Comparison of ENCODE assay signal across 1 cellular context in the genomic region with DNA sequence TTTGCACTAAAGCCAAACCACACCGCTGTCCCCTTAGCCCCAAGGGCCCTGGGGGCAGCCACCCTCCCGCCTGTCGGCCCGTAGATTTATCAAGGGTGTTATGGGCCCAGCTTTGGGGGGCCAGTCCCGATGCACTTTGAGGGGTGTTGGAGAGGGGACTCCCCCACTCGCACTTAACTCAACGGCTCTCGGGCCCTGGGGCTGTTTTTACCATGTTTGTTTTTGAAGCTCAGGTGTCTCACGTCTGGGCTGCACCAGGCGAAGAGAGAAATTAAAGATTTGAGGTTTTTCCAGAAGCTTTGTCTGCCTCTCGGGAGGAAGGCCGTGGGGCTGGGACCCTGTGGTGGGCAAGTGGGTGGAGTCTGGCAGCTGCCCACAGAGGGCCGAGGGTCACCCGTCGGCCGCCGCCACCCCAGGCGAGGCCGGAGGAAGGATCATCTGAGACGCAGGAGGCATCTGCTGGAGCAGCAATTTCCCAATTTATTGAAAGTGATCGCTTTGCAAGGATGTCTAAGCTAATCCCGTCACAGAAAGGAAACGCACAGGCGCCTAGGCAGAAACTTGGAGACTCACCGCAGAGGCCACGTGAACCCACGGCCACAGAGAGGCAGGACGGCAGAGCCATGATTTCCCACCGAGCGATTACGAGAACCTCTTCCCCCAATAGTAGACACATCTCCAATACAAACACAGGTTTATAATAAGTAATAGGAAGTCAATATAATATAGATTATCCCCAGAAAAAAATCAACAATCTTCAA.
TF ChIP-seq lines count a peak whose summit lies in the region.

No MANE protein-coding gene starts in this region.

TF ChIP-seq in HepG2, 621 proteins besides CTCF, POLR2A, EP300 and RAD21 (continues in another document):
- peak; percentile 38; the same call in 1 of the 2 replicates for TF ChIP-seq POLR2G (IDR thresholded peaks at IDR 0.05; ENCODE audit: low read depth, low read length)
- no peak for TF ChIP-seq SRF (IDR thresholded peaks at IDR 0.05; ENCODE audit: low read depth, low read length)
- TF ChIP-seq, protein P1, sequence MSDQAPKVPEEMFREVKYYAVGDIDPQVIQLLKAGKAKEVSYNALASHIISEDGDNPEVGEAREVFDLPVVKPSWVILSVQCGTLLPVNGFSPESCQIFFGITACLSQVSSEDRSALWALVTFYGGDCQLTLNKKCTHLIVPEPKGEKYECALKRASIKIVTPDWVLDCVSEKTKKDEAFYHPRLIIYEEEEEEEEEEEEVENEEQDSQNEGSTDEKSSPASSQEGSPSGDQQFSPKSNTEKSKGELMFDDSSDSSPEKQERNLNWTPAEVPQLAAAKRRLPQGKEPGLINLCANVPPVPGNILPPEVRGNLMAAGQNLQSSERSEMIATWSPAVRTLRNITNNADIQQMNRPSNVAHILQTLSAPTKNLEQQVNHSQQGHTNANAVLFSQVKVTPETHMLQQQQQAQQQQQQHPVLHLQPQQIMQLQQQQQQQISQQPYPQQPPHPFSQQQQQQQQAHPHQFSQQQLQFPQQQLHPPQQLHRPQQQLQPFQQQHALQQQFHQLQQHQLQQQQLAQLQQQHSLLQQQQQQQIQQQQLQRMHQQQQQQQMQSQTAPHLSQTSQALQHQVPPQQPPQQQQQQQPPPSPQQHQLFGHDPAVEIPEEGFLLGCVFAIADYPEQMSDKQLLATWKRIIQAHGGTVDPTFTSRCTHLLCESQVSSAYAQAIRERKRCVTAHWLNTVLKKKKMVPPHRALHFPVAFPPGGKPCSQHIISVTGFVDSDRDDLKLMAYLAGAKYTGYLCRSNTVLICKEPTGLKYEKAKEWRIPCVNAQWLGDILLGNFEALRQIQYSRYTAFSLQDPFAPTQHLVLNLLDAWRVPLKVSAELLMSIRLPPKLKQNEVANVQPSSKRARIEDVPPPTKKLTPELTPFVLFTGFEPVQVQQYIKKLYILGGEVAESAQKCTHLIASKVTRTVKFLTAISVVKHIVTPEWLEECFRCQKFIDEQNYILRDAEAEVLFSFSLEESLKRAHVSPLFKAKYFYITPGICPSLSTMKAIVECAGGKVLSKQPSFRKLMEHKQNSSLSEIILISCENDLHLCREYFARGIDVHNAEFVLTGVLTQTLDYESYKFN (CRISPR knock-in tag; conservative IDR thresholded peaks at IDR 0.05) = no peak
- TF ChIP-seq ZNF598 (CRISPR knock-in tag; IDR thresholded peaks at IDR 0.05; ENCODE audit: borderline replicate concordance) = no peak
- TF ChIP-seq, protein P2, sequence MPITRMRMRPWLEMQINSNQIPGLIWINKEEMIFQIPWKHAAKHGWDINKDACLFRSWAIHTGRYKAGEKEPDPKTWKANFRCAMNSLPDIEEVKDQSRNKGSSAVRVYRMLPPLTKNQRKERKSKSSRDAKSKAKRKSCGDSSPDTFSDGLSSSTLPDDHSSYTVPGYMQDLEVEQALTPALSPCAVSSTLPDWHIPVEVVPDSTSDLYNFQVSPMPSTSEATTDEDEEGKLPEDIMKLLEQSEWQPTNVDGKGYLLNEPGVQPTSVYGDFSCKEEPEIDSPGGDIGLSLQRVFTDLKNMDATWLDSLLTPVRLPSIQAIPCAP (CRISPR knock-in tag; IDR thresholded peaks at IDR 0.05; ENCODE audit: low read depth) = no peak
- TF ChIP-seq ZNF768 (CRISPR knock-in tag; IDR thresholded peaks at IDR 0.05) = peak; percentile 16; the same call in 1 of the 2 replicates
- no peak for TF ChIP-seq ATAD3A (CRISPR knock-in tag; IDR thresholded peaks at IDR 0.05)
- no peak for TF ChIP-seq ZNF282 (IDR thresholded peaks at IDR 0.05; ENCODE audit: partially characterized antibody)
- TF ChIP-seq CAMTA2 (CRISPR knock-in tag; IDR thresholded peaks at IDR 0.05; ENCODE audit: borderline replicate concordance) = peak; percentile 41; the same call in 1 of the 2 replicates
- TF ChIP-seq YY1 (IDR thresholded peaks at IDR 0.05; ENCODE audit: insufficient read depth, insufficient replicate concordance, low read depth, low read length) = peak; percentile 10
- TF ChIP-seq ZBTB38 (CRISPR knock-in tag; IDR thresholded peaks at IDR 0.05) = peak; percentile 65; the same call in 1 of the 2 replicates
- TF ChIP-seq, protein P3, sequence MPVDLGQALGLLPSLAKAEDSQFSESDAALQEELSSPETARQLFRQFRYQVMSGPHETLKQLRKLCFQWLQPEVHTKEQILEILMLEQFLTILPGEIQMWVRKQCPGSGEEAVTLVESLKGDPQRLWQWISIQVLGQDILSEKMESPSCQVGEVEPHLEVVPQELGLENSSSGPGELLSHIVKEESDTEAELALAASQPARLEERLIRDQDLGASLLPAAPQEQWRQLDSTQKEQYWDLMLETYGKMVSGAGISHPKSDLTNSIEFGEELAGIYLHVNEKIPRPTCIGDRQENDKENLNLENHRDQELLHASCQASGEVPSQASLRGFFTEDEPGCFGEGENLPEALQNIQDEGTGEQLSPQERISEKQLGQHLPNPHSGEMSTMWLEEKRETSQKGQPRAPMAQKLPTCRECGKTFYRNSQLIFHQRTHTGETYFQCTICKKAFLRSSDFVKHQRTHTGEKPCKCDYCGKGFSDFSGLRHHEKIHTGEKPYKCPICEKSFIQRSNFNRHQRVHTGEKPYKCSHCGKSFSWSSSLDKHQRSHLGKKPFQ (CRISPR knock-in tag; IDR thresholded peaks at IDR 0.05; ENCODE audit: insufficient replicate concordance) = no peak
- no peak for TF ChIP-seq ZNF343 (CRISPR knock-in tag; IDR thresholded peaks at IDR 0.05)
- no peak for TF ChIP-seq ATF7 (IDR thresholded peaks at IDR 0.05)
- no peak for TF ChIP-seq ATF7 (CRISPR knock-in tag; IDR thresholded peaks at IDR 0.05)
- TF ChIP-seq PHB2 (IDR thresholded peaks at IDR 0.05; ENCODE audit: partially characterized antibody) = no peak
- TF ChIP-seq IRF2 (CRISPR knock-in tag; IDR thresholded peaks at IDR 0.05) = no peak
- no peak for TF ChIP-seq NKX3-1 (CRISPR knock-in tag; IDR thresholded peaks at IDR 0.05)
- no peak for TF ChIP-seq SP1 (IDR thresholded peaks at IDR 0.05)
- no peak for TF ChIP-seq SP1 (CRISPR knock-in tag; IDR thresholded peaks at IDR 0.05)
- TF ChIP-seq AGO2 (optimal IDR thresholded peaks at IDR 0.05; ENCODE audit: low read depth, low read length) = peak; percentile 94
- TF ChIP-seq ZNF501 (CRISPR knock-in tag; IDR thresholded peaks at IDR 0.05) = no peak
- TF ChIP-seq ZFX (CRISPR knock-in tag; IDR thresholded peaks at IDR 0.05; ENCODE audit: low read depth) = no peak; the same call in 1 of the 2 replicates
- TF ChIP-seq ZNF713 (CRISPR knock-in tag; IDR thresholded peaks at IDR 0.05) = no peak
- TF ChIP-seq, protein P4, sequence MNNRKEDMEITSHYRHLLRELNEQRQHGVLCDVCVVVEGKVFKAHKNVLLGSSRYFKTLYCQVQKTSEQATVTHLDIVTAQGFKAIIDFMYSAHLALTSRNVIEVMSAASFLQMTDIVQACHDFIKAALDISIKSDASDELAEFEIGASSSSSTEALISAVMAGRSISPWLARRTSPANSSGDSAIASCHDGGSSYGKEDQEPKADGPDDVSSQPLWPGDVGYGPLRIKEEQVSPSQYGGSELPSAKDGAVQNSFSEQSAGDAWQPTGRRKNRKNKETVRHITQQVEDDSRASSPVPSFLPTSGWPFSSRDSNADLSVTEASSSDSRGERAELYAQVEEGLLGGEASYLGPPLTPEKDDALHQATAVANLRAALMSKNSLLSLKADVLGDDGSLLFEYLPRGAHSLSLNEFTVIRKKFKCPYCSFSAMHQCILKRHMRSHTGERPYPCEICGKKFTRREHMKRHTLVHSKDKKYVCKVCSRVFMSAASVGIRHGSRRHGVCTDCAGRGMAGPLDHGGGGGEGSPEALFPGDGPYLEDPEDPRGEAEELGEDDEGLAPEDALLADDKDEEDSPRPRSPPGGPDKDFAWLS (CRISPR knock-in tag; IDR thresholded peaks at IDR 0.05; ENCODE audit: borderline replicate concordance) = no peak
- TF ChIP-seq HIVEP1 (CRISPR knock-in tag; IDR thresholded peaks at IDR 0.05) = peak; percentile 56; the same call in 1 of the 2 replicates
- no peak for TF ChIP-seq ZNF788 (CRISPR knock-in tag; IDR thresholded peaks at IDR 0.05; ENCODE audit: borderline replicate concordance)
- TF ChIP-seq, protein P5, sequence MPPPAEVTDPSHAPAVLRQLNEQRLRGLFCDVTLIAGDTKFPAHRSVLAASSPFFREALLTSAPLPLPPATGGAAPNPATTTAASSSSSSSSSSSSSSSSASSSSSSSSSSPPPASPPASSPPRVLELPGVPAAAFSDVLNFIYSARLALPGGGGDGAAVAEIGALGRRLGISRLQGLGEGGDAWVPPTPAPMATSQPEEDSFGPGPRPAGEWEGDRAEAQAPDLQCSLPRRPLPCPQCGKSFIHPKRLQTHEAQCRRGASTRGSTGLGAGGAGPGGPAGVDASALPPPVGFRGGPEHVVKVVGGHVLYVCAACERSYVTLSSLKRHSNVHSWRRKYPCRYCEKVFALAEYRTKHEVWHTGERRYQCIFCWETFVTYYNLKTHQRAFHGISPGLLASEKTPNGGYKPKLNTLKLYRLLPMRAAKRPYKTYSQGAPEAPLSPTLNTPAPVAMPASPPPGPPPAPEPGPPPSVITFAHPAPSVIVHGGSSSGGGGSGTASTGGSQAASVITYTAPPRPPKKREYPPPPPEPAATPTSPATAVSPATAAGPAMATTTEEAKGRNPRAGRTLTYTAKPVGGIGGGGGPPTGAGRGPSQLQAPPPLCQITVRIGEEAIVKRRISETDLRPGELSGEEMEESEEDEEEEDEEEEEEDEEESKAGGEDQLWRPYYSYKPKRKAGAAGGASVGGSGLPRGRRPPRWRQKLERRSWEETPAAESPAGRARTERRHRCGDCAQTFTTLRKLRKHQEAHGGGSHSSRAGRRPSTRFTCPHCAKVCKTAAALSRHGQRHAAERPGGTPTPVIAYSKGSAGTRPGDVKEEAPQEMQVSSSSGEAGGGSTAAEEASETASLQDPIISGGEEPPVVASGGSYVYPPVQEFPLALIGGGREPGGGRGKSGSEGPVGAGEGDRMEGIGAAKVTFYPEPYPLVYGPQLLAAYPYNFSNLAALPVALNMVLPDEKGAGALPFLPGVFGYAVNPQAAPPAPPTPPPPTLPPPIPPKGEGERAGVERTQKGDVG (CRISPR knock-in tag; IDR thresholded peaks at IDR 0.05; ENCODE audit: borderline replicate concordance) = peak; percentile 23; the same call in 1 of the 2 replicates
- TF ChIP-seq ZNF143 (CRISPR knock-in tag; IDR thresholded peaks at IDR 0.05) = no peak
- no peak for TF ChIP-seq ZNF484 (CRISPR knock-in tag; IDR thresholded peaks at IDR 0.05; ENCODE audit: borderline replicate concordance, low read depth)
- 0 out of 2 replicates have a peak, but pooled peaks have one; percentile 48 for TF ChIP-seq ARHGAP35 (CRISPR knock-in tag; IDR thresholded peaks at IDR 0.05; ENCODE audit: borderline replicate concordance)
- peak; percentile 60 for TF ChIP-seq RBFOX2 (IDR thresholded peaks at IDR 0.05; ENCODE audit: low read depth, low read length)
- no peak for TF ChIP-seq SIN3A (IDR thresholded peaks at IDR 0.05; ENCODE audit: borderline replicate concordance, low read depth, low read length)
- no peak for TF ChIP-seq U2AF2 (IDR thresholded peaks at IDR 0.05; ENCODE audit: low read depth, low read length)
- peak; percentile 72 for TF ChIP-seq TAF15 (IDR thresholded peaks at IDR 0.05; ENCODE audit: low read depth, low read length, poor library complexity, severe bottlenecking)
- TF ChIP-seq PITX1 (CRISPR knock-in tag; IDR thresholded peaks at IDR 0.05) = 0 out of 2 replicates have a peak, but pooled peaks have one; percentile 27
- no peak for TF ChIP-seq NR2C2 (CRISPR knock-in tag; IDR thresholded peaks at IDR 0.05; ENCODE audit: borderline replicate concordance)
- TF ChIP-seq, protein P6, sequence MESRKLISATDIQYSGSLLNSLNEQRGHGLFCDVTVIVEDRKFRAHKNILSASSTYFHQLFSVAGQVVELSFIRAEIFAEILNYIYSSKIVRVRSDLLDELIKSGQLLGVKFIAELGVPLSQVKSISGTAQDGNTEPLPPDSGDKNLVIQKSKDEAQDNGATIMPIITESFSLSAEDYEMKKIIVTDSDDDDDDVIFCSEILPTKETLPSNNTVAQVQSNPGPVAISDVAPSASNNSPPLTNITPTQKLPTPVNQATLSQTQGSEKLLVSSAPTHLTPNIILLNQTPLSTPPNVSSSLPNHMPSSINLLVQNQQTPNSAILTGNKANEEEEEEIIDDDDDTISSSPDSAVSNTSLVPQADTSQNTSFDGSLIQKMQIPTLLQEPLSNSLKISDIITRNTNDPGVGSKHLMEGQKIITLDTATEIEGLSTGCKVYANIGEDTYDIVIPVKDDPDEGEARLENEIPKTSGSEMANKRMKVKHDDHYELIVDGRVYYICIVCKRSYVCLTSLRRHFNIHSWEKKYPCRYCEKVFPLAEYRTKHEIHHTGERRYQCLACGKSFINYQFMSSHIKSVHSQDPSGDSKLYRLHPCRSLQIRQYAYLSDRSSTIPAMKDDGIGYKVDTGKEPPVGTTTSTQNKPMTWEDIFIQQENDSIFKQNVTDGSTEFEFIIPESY (CRISPR knock-in tag; IDR thresholded peaks at IDR 0.05) = peak; percentile 54; the same call in 1 of the 2 replicates
- TF ChIP-seq ERF (CRISPR knock-in tag; IDR thresholded peaks at IDR 0.05) = no peak
- TF ChIP-seq GPN1 (CRISPR knock-in tag; IDR thresholded peaks at IDR 0.05; ENCODE audit: borderline replicate concordance) = no peak
- TF ChIP-seq, protein P7, sequence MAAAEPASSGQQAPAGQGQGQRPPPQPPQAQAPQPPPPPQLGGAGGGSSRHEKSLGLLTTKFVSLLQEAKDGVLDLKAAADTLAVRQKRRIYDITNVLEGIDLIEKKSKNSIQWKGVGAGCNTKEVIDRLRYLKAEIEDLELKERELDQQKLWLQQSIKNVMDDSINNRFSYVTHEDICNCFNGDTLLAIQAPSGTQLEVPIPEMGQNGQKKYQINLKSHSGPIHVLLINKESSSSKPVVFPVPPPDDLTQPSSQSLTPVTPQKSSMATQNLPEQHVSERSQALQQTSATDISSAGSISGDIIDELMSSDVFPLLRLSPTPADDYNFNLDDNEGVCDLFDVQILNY (CRISPR knock-in tag; conservative IDR thresholded peaks at IDR 0.05) = no peak
- TF ChIP-seq, protein P8, sequence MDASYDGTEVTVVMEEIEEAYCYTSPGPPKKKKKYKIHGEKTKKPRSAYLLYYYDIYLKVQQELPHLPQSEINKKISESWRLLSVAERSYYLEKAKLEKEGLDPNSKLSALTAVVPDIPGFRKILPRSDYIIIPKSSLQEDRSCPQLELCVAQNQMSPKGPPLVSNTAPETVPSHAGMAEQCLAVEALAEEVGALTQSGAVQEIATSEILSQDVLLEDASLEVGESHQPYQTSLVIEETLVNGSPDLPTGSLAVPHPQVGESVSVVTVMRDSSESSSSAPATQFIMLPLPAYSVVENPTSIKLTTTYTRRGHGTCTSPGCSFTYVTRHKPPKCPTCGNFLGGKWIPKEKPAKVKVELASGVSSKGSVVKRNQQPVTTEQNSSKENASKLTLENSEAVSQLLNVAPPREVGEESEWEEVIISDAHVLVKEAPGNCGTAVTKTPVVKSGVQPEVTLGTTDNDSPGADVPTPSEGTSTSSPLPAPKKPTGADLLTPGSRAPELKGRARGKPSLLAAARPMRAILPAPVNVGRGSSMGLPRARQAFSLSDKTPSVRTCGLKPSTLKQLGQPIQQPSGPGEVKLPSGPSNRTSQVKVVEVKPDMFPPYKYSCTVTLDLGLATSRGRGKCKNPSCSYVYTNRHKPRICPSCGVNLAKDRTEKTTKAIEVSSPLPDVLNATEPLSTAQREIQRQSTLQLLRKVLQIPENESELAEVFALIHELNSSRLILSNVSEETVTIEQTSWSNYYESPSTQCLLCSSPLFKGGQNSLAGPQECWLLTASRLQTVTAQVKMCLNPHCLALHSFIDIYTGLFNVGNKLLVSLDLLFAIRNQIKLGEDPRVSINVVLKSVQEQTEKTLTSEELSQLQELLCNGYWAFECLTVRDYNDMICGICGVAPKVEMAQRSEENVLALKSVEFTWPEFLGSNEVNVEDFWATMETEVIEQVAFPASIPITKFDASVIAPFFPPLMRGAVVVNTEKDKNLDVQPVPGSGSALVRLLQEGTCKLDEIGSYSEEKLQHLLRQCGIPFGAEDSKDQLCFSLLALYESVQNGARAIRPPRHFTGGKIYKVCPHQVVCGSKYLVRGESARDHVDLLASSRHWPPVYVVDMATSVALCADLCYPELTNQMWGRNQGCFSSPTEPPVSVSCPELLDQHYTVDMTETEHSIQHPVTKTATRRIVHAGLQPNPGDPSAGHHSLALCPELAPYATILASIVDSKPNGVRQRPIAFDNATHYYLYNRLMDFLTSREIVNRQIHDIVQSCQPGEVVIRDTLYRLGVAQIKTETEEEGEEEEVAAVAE (CRISPR knock-in tag; IDR thresholded peaks at IDR 0.05; ENCODE audit: borderline replicate concordance) = no peak
